ENCODE assay signal across 19 cellular contexts in genomic region chr2:16707014-16707413, GRCh38.
"Had no signal": no experiment of that assay in that cellular context is flagged by ENCODE, and none has a peak within 500 bp of the region (broad histone marks: within the 10 kb centered on the region; RNA-seq: fewer than 3 reads in every experiment).

No MANE protein-coding gene starts in this region.

- H3K4me1 ChIP-seq: heart left ventricle, psoas muscle, stomach had no signal

- H3K9me3 ChIP-seq: mucosa of descending colon, neutrophil, psoas muscle, stomach had no signal

- H3K4me3 ChIP-seq: dorsolateral prefrontal cortex, heart left ventricle, mucosa of descending colon, psoas muscle, skin epidermis, stomach had no signal

- H3K27me3 ChIP-seq: dorsolateral prefrontal cortex, heart left ventricle had no signal

- ATAC-seq: heart left ventricle; left lobe of liver; mucosa of descending colon; naive thymus-derived CD8-positive, alpha-beta T cell; psoas muscle; sciatic nerve had no signal

- DNase-seq: cortex of kidney; dorsolateral prefrontal cortex; effector CD8-positive, alpha-beta T cell; foreskin melanocyte; heart left ventricle; hippocampal formation; kidney glomerular epithelial cell; mucosa of descending colon; naive thymus-derived CD8-positive, alpha-beta T cell; psoas muscle; stimulated activated CD4-positive, alpha-beta T cell treated with anti-CD3 and anti-CD28 coated beads, Interleukin-2, amount 100 ng/mL, for 24 hours; stimulated activated CD4-positive, alpha-beta T cell treated with anti-CD3 and anti-CD28 coated beads, Interleukin-4, amount 100 ng/mL, for 4 hours; stimulated activated naive CD4-positive, alpha-beta T cell; stomach; substantia nigra had no signal

- H3K36me3 ChIP-seq: heart left ventricle, neutrophil, stomach had no signal

- H3K27ac ChIP-seq: dorsolateral prefrontal cortex, heart left ventricle, neutrophil, psoas muscle, skin epidermis, stomach had no signal
